Comparison of ENCODE assay signal across 21 cellular contexts in the genomic region with DNA sequence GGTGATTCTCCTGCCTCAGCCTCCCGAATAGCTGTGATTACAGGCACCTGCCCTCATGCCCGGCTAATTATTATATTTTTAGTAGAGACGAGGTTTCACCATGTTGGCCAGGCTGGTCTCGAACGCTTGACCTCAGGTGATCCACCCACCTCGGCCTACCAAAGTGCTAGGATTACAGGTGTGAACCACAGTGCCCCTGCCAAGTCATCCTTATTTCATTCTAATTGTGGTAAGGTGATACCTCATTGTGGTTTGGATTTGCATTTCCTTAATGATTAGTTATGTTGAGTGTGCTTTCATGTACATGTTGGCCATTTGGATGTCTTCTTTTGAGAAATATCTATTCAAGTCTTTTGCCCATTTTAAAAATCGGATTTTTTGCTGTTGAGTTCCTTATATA.
A peak's percentile ranks its signal among the peaks of the same experiment; 100 is the strongest.
DNase-seq lines count a peak whose midpoint lies in the region; ATAC-seq, FAIRE-seq and TF ChIP-seq lines count a peak whose summit lies in the region.
"Had no signal": no experiment of that assay in that cellular context is flagged by ENCODE, and none has a peak within 500 bp of the region (broad histone marks: within the 10 kb centered on the region; RNA-seq: fewer than 3 reads in every experiment).

No MANE protein-coding gene starts in this region.

- H3K4me1 Mint-ChIP-seq in CD4-positive, alpha-beta T cell (ENCODE audit: low read depth): peaks cover 46% of the 10 kb centered on the region
- peaks cover 32% of the 10 kb centered on the region for H3K4me1 Mint-ChIP-seq in activated naive CD8-positive, alpha-beta T cell treated with anti-CD3 and anti-CD28 coated beads for 36 hours

- TF ChIP-seq POLR2A in A549 (IDR thresholded peaks at IDR 0.05; ENCODE audit: low read length): no peak

- TF ChIP-seq EP300 in A549 (IDR thresholded peaks at IDR 0.05): no peak

- H3K9me3 Mint-ChIP-seq in CD4-positive, alpha-beta T cell: no peaks in the 10 kb centered on the region
- H3K9me3 Mint-ChIP-seq in activated naive CD8-positive, alpha-beta T cell treated with anti-CD3 and anti-CD28 coated beads for 36 hours: no peaks in the 10 kb centered on the region
- H3K9me3 Mint-ChIP-seq: activated naive CD8-positive, alpha-beta T cell treated with anti-CD3 and anti-CD28 coated beads, Interleukin-2, amount 10 ng/mL, durations not matched to agents 7 days and 5 days had no signal

- TF ChIP-seq CTCF in A549 (IDR thresholded peaks at IDR 0.05): no peak
- no peak for TF ChIP-seq CTCF in CD4-positive, alpha-beta T cell (IDR thresholded peaks at IDR 0.05)
- TF ChIP-seq CTCF in omental fat pad (IDR thresholded peaks at IDR 0.05): no peak
- no peak for TF ChIP-seq CTCF in D721Med (IDR thresholded peaks at IDR 0.05; ENCODE audit: insufficient read depth, missing control alignments)

- H3K27me3 ChIP-seq in CD4-positive, alpha-beta T cell (ENCODE audit: control insufficient read depth, insufficient read depth, low read length): no peaks in the 10 kb centered on the region
- H3K27me3 ChIP-seq: BLaER1, breast epithelium, dorsolateral prefrontal cortex, esophagus muscularis mucosa, heart left ventricle, upper lobe of left lung had no signal

- WGBS in A549 (ENCODE audit: missing lambda C conversion rate): 77% methylated on average over 5 of the region's 7 CpGs

- no peak for TF ChIP-seq RAD21 in A549 (conservative IDR thresholded peaks at IDR 0.05 in 1 of 2, IDR thresholded peaks at IDR 0.05 in 1 of 2)

- POLR2A ChIA-PET in A549 (lab: Yijun Ruan, JAX): no interaction called here
- POLR2A ChIA-PET in CD4-positive, alpha-beta T cell (lab: Charles Lee): no interaction called here
- POLR2A ChIA-PET in HEK293T (lab: Yijun Ruan, JAX): no interaction called here

- H3K4me3 ChIP-seq in A549: no peak overlapping the region
- H3K4me3 ChIP-seq: BLaER1, breast epithelium, dorsolateral prefrontal cortex, esophagus muscularis mucosa, heart left ventricle, upper lobe of left lung had no signal

- no peaks in the 10 kb centered on the region for H3K9me3 ChIP-seq in A549
- H3K9me3 ChIP-seq in CD4-positive, alpha-beta T cell (ENCODE audit: control insufficient read depth, low read length): no peaks in the 10 kb centered on the region
- H3K9me3 ChIP-seq: BLaER1, breast epithelium, esophagus muscularis mucosa, heart left ventricle, upper lobe of left lung had no signal

- FAIRE-seq in A549 (lab: Jason Lieb, UNC): peak; percentile 13
- FAIRE-seq in D721Med (lab: Jason Lieb, UNC): no peak
- FAIRE-seq: keratinocyte had no signal

- H3K27ac ChIP-seq in A549: no peak overlapping the region
- H3K27ac ChIP-seq in CD4-positive, alpha-beta T cell (ENCODE audit: low read depth, low read length): no peak overlapping the region
- H3K27ac ChIP-seq: BLaER1, breast epithelium, dorsolateral prefrontal cortex, esophagus muscularis mucosa, heart left ventricle, upper lobe of left lung had no signal

- peaks cover 8% of the 10 kb centered on the region; the same call in 2 of the 3 replicates for H3K4me1 ChIP-seq in A549
- H3K4me1 ChIP-seq: BLaER1, breast epithelium had no signal

- no peak for DNase-seq in A549 (ENCODE audit: low read depth in 1 of 2, low spot score in 1 of 2)
- no peak for DNase-seq in CD4-positive, alpha-beta T cell
- no peak for DNase-seq in activated naive CD8-positive, alpha-beta T cell treated with anti-CD3 and anti-CD28 coated beads for 36 hours
- no peak for DNase-seq in HEK293T (ENCODE audit: extremely low spot score)
- no peak for DNase-seq in omental fat pad (ENCODE audit: low spot score)
- no peak for DNase-seq in D721Med (ENCODE audit: insufficient read length, low spot score)
- DNase-seq: activated naive CD8-positive, alpha-beta T cell treated with anti-CD3 and anti-CD28 coated beads, Interleukin-2, amount 10 ng/mL, durations not matched to agents 7 days and 5 days; DMS79; dorsolateral prefrontal cortex; heart left ventricle; mesenchymal stem cell; MV-4-11; NCI-H2029 treated with DMSO at 0.1 percent for 48 hours; stimulated activated naive CD4-positive, alpha-beta T cell treated with Interleukin-2 at 50 U/mL for 16 hours; upper lobe of left lung had no signal

- no peak overlapping the region for H3K4me3 Mint-ChIP-seq in CD4-positive, alpha-beta T cell
- H3K4me3 Mint-ChIP-seq in activated naive CD8-positive, alpha-beta T cell treated with anti-CD3 and anti-CD28 coated beads for 36 hours: no peak overlapping the region
- H3K4me3 Mint-ChIP-seq: activated naive CD8-positive, alpha-beta T cell treated with anti-CD3 and anti-CD28 coated beads, Interleukin-2, amount 10 ng/mL, durations not matched to agents 7 days and 5 days had no signal

- CTCF ChIA-PET in A549 (lab: Yijun Ruan, JAX) (interaction anchor here (2.3 to 2.7 kb wide), 2 partner anchors 14 to 15 kb away, joined by 9 to 14 read pairs; no protein-coding TSS in a partner anchor), HEK293T (lab: Yijun Ruan, JAX) (no interaction called here)
- CTCF ChIA-PET in CD4-positive, alpha-beta T cell (lab: Charles Lee): interaction anchor here (1.0 kb wide), 1 partner anchor 23 kb away, joined by 3 read pairs; no protein-coding TSS in a partner anchor

- peak overlapping the region; percentile 51 for H3K27ac Mint-ChIP-seq in CD4-positive, alpha-beta T cell
- H3K27ac Mint-ChIP-seq in activated naive CD8-positive, alpha-beta T cell treated with anti-CD3 and anti-CD28 coated beads for 36 hours: peak overlapping the region; percentile 29
- H3K27ac Mint-ChIP-seq: activated naive CD8-positive, alpha-beta T cell treated with anti-CD3 and anti-CD28 coated beads, Interleukin-2, amount 10 ng/mL, durations not matched to agents 7 days and 5 days had no signal

- intact Hi-C loops in CD4-positive, alpha-beta T cell (cut with DNase I, micrococcal nuclease): loop anchor here in 1 of 2 experiments (5.0 kb wide), 1 partner anchor 74 kb away; no protein-coding TSS in a partner anchor

- peaks cover 66% of the 10 kb centered on the region for H3K36me3 Mint-ChIP-seq in CD4-positive, alpha-beta T cell (ENCODE audit: low read depth)
- H3K36me3 Mint-ChIP-seq in activated naive CD8-positive, alpha-beta T cell treated with anti-CD3 and anti-CD28 coated beads for 36 hours: peaks cover 20% of the 10 kb centered on the region

- no peak for ATAC-seq in A549
- no peak for ATAC-seq in CD4-positive, alpha-beta T cell (ENCODE audit: poor library complexity)
- ATAC-seq in GM21390 (IDR thresholded peaks at IDR 0.05; ENCODE audit: unreplicated experiment): peak; percentile 43
- no peak for ATAC-seq in GM18502 (IDR thresholded peaks at IDR 0.05; ENCODE audit: poor library complexity, unreplicated experiment)
- no peak for ATAC-seq in omental fat pad (ENCODE audit: low FRiP score)
- ATAC-seq: heart left ventricle had no signal

- no peaks in the 10 kb centered on the region for H3K27me3 Mint-ChIP-seq in CD4-positive, alpha-beta T cell
- no peaks in the 10 kb centered on the region for H3K27me3 Mint-ChIP-seq in activated naive CD8-positive, alpha-beta T cell treated with anti-CD3 and anti-CD28 coated beads for 36 hours
- H3K27me3 Mint-ChIP-seq: activated naive CD8-positive, alpha-beta T cell treated with anti-CD3 and anti-CD28 coated beads, Interleukin-2, amount 10 ng/mL, durations not matched to agents 7 days and 5 days had no signal

- no peak overlapping the region for H3K4me2 ChIP-seq in A549
- H3K4me2 ChIP-seq: BLaER1 had no signal

TF ChIP-seq in A549, 52 proteins besides CTCF, POLR2A, EP300 and RAD21 (continues in another document):
- TF ChIP-seq PHF8 (IDR thresholded peaks at IDR 0.05; ENCODE audit: borderline replicate concordance, low read depth): no peak
- no peak for TF ChIP-seq FOXS1 (CRISPR knock-in tag; IDR thresholded peaks at IDR 0.05)
- TF ChIP-seq CHD2 (IDR thresholded peaks at IDR 0.05; ENCODE audit: low read length, partially characterized antibody): no peak
- no peak for TF ChIP-seq USF2 (IDR thresholded peaks at IDR 0.05)
- TF ChIP-seq HOXA7 (CRISPR knock-in tag; IDR thresholded peaks at IDR 0.05): no peak
- TF ChIP-seq FOSL2 (IDR thresholded peaks at IDR 0.05): no peak
- no peak for TF ChIP-seq FOSL2 (CRISPR knock-in tag; IDR thresholded peaks at IDR 0.05)

TF ChIP-seq in HEK293T, 16 proteins besides CTCF, POLR2A, EP300 and RAD21:
- TF ChIP-seq SUZ12 (IDR thresholded peaks at IDR 0.05) (no peak), ZNF384 (IDR thresholded peaks at IDR 0.05) (no peak), BHLHE40 (IDR thresholded peaks at IDR 0.05; ENCODE audit: borderline replicate concordance) (no peak), HDGF (IDR thresholded peaks at IDR 0.05; ENCODE audit: borderline replicate concordance) (no peak), CTBP1 (IDR thresholded peaks at IDR 0.05; ENCODE audit: borderline replicate concordance) (no peak), NFRKB (IDR thresholded peaks at IDR 0.05) (no peak), FOXM1 (IDR thresholded peaks at IDR 0.05; ENCODE audit: borderline replicate concordance) (no peak)
TF ChIP-seq in HEK293T: peak in this region for 0.
